ENCODE assay signal across 27 cellular contexts in the genomic region with DNA sequence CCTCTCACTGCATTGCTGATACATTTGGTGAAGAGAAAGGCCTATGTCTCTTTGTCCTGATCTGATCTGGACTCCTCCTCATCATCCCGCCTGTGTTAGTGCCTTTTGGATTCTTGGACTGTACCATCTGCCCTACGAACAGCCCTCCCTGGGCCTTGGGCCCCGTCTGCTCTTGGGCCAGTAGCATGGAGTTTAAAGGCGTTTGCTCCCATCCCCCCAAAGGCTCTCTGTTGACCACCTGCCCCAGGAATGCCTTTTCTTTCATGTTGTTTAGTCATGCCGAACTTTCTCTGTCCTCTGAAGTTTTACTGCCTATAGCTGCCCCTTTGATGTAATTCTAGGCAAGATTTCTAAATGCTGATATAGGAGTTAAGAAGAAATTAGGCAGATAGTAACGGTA. TPM values are rescaled to one million over a fixed set of nuclear protein-coding genes. Genes with fewer than 3 reads are reported as not detected.
A peak's percentile ranks its signal among the peaks of the same experiment; 100 is the strongest.
DNase-seq lines count a peak whose midpoint lies in the region; TF ChIP-seq lines count a peak whose summit lies in the region.
"Had no signal": no experiment of that assay in that cellular context is flagged by ENCODE, and none has a peak within 500 bp of the region (broad histone marks: within the 10 kb centered on the region; RNA-seq: fewer than 3 reads in every experiment).

No MANE protein-coding gene starts in this region.

- H2AFZ ChIP-seq in smooth muscle cell (ENCODE audit: low read depth): peak overlapping the region; percentile 68
- H2AFZ ChIP-seq: GM23248 had no signal

- no peaks in the 10 kb centered on the region for H4K20me1 ChIP-seq in smooth muscle cell (ENCODE audit: low read depth)

- H3K9me3 ChIP-seq in HEK293 (ENCODE audit: control insufficient read depth, insufficient read depth, low read depth, low read length) (no peaks in the 10 kb centered on the region), ectodermal cell (ENCODE audit: control insufficient read depth, low read length) (no peaks in the 10 kb centered on the region), smooth muscle cell (replicated peaks; ENCODE audit: low read depth) (no peaks in the 10 kb centered on the region)
- H3K9me3 ChIP-seq: body of pancreas, MG63, psoas muscle, testis had no signal

- H3F3A ChIP-seq in smooth muscle cell (ENCODE audit: low read depth): peaks cover 23% of the 10 kb centered on the region

- H3K36me3 Mint-ChIP-seq in mesothelial cell of epicardium: no peaks in the 10 kb centered on the region

- peaks cover 46% of the 10 kb centered on the region for H3K4me1 Mint-ChIP-seq in mesothelial cell of epicardium

- H3K79me2 ChIP-seq in smooth muscle cell (ENCODE audit: low read depth): no peaks in the 10 kb centered on the region

- CTCF ChIA-PET in HEK293 (lab: Yijun Ruan, JAX): no interaction called here

- H3K36me3 ChIP-seq in HEK293 (ENCODE audit: control insufficient read depth in 2 of 2, insufficient read depth in 1 of 2, low read length in 2 of 2) (no peaks in the 10 kb centered on the region), ectodermal cell (ENCODE audit: control insufficient read depth, insufficient read depth, low read length) (no peaks in the 10 kb centered on the region), smooth muscle cell (ENCODE audit: low read depth) (no peaks in the 10 kb centered on the region)
- H3K36me3 ChIP-seq: MG63 had no signal

- H3K9ac ChIP-seq in smooth muscle cell (ENCODE audit: low read depth): no peak overlapping the region
- H3K9ac ChIP-seq: GM23248, KMS-11 had no signal

- 43 to 47% methylated on average over 6 of the region's 6 CpGs for WGBS in ectodermal cell, 2 experiments
- WGBS in smooth muscle cell (ENCODE audit: low lambda C conversion rate): 25% methylated on average over 6 of the region's 6 CpGs

- no peak for DNase-seq in mesothelial cell of epicardium (ENCODE audit: low spot score in 2 of 2, unreplicated experiment in 2 of 2)
- DNase-seq in smooth muscle cell (lab: John Stamatoyannopoulos, UW; ENCODE audit: unreplicated experiment): no peak
- DNase-seq in dedifferentiated amniotic fluid mesenchymal stem cell (ENCODE audit: extremely low spot score): no peak
- DNase-seq in NCI-H187 (lab: John Stamatoyannopoulos, UW): no peak
- DNase-seq in mucosa of gallbladder (ENCODE audit: low spot score): no peak
- DNase-seq: activated CD8-positive, alpha-beta memory T cell treated with anti-CD3 and anti-CD28 coated beads, Interleukin-2, amount 10 ng/mL, durations not matched to agents 7 days and 5 days; activated T-cell treated with anti-CD3 and anti-CD28 coated beads, Interleukin-2, amount 50 U/mL, for 4 hours; body of pancreas; CD4-positive, alpha-beta memory T cell; GM23248; left cardiac atrium; mammary epithelial cell; MG63; NCI-H1105 treated with DMSO at 0.1 percent for 48 hours; NCI-H2029; NCI-H2227 treated with DMSO at 0.1 percent for 48 hours; NCI-H526; nucleus accumbens; PC-3; psoas muscle; Right ventricle myocardium superior; stimulated activated naive CD4-positive, alpha-beta T cell treated with Interleukin-2 at 50 U/mL for 16 hours; T-helper 17 cell; testis had no signal

- no peaks in the 10 kb centered on the region for H3K27me3 ChIP-seq in ectodermal cell (ENCODE audit: control insufficient read depth, insufficient read depth, low read length, poor library complexity, severe bottlenecking)
- no peaks in the 10 kb centered on the region for H3K27me3 ChIP-seq in smooth muscle cell (ENCODE audit: low read depth)
- H3K27me3 ChIP-seq: body of pancreas, MG63, testis had no signal

- H3K4me3 ChIP-seq in HEK293 (ENCODE audit: low read depth, low read length) (no peak overlapping the region), ectodermal cell (ENCODE audit: insufficient read depth, low read depth, low read length) (no peak overlapping the region), smooth muscle cell (no peak overlapping the region)
- H3K4me3 ChIP-seq: body of pancreas, GM23248, MG63, psoas muscle, testis had no signal

- H3K27ac Mint-ChIP-seq in mesothelial cell of epicardium: peak overlapping the region; percentile 98
- H3K27ac Mint-ChIP-seq: activated CD8-positive, alpha-beta memory T cell treated with anti-CD3 and anti-CD28 coated beads, Interleukin-2, amount 10 ng/mL, durations not matched to agents 7 days and 5 days; T-helper 17 cell had no signal

- no peaks in the 10 kb centered on the region for H3K27me3 Mint-ChIP-seq in mesothelial cell of epicardium (ENCODE audit: low read depth)
- H3K27me3 Mint-ChIP-seq: activated CD8-positive, alpha-beta memory T cell treated with anti-CD3 and anti-CD28 coated beads, Interleukin-2, amount 10 ng/mL, durations not matched to agents 7 days and 5 days; CD4-positive, alpha-beta memory T cell; T-helper 17 cell had no signal

- H3K4me2 ChIP-seq in smooth muscle cell: peak overlapping the region; percentile 26
- H3K4me2 ChIP-seq: KMS-11 had no signal

- H3K4me1 ChIP-seq in HEK293 (ENCODE audit: control insufficient read depth, insufficient read depth, low read length): no peaks in the 10 kb centered on the region
- peaks cover 62% of the 10 kb centered on the region for H3K4me1 ChIP-seq in ectodermal cell (ENCODE audit: control insufficient read depth, insufficient read depth, low read length)
- H3K4me1 ChIP-seq in smooth muscle cell (ENCODE audit: low read depth): peaks cover 46% of the 10 kb centered on the region

- no peak overlapping the region for H3K27ac ChIP-seq in HEK293 (ENCODE audit: extremely low read depth, low read depth, low read length)
- H3K27ac ChIP-seq in ectodermal cell (ENCODE audit: insufficient read depth, low read depth, low read length, poor library complexity, severe bottlenecking): peak overlapping the region; percentile 52
- H3K27ac ChIP-seq in smooth muscle cell (ENCODE audit: low read depth): no peak overlapping the region
- H3K27ac ChIP-seq: body of pancreas, GM23248, KMS-11, psoas muscle, testis had no signal

- no peak overlapping the region for H3K4me3 Mint-ChIP-seq in mesothelial cell of epicardium
- H3K4me3 Mint-ChIP-seq: activated CD8-positive, alpha-beta memory T cell treated with anti-CD3 and anti-CD28 coated beads, Interleukin-2, amount 10 ng/mL, durations not matched to agents 7 days and 5 days; activated T-cell treated with anti-CD3 and anti-CD28 coated beads, Interleukin-2, amount 50 U/mL, for 4 hours; CD4-positive, alpha-beta memory T cell; T-helper 17 cell had no signal

- TF ChIP-seq CTCF in HEK293 (tag by site-specific recombination; IDR thresholded peaks at IDR 0.05): no peak
- TF ChIP-seq CTCF in mesothelial cell of epicardium (IDR thresholded peaks at IDR 0.05; ENCODE audit: unreplicated experiment): no peak
- no peak for TF ChIP-seq CTCF in smooth muscle cell (IDR thresholded peaks at IDR 0.05; ENCODE audit: borderline replicate concordance, insufficient read depth, poor library complexity, severe bottlenecking)

- POLR2A ChIA-PET in HEK293 (lab: Yijun Ruan, JAX): no interaction called here

- H3K9me3 Mint-ChIP-seq in mesothelial cell of epicardium: no peaks in the 10 kb centered on the region
- H3K9me3 Mint-ChIP-seq: activated T-cell treated with anti-CD3 and anti-CD28 coated beads, Interleukin-2, amount 50 U/mL, for 4 hours had no signal

TF ChIP-seq in HEK293, 187 proteins besides CTCF, POLR2A, EP300 and RAD21:
- TF ChIP-seq, protein P1, sequence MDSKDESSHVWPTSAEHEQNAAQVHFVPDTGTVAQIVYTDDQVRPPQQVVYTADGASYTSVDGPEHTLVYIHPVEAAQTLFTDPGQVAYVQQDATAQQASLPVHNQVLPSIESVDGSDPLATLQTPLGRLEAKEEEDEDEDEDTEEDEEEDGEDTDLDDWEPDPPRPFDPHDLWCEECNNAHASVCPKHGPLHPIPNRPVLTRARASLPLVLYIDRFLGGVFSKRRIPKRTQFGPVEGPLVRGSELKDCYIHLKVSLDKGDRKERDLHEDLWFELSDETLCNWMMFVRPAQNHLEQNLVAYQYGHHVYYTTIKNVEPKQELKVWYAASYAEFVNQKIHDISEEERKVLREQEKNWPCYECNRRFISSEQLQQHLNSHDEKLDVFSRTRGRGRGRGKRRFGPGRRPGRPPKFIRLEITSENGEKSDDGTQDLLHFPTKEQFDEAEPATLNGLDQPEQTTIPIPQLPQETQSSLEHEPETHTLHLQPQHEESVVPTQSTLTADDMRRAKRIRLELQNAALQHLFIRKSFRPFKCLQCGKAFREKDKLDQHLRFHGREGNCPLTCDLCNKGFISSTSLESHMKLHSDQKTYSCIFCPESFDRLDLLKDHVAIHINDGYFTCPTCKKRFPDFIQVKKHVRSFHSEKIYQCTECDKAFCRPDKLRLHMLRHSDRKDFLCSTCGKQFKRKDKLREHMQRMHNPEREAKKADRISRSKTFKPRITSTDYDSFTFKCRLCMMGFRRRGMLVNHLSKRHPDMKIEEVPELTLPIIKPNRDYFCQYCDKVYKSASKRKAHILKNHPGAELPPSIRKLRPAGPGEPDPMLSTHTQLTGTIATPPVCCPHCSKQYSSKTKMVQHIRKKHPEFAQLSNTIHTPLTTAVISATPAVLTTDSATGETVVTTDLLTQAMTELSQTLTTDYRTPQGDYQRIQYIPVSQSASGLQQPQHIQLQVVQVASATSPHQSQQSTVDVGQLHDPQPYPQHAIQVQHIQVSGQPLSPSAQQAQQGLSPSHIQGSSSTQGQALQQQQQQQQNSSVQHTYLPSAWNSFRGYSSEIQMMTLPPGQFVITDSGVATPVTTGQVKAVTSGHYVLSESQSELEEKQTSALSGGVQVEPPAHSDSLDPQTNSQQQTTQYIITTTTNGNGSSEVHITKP (tag by site-specific recombination; IDR thresholded peaks at IDR 0.05): peak; percentile 60; the same call in 1 of the 2 replicates
- TF ChIP-seq ZNF16 (tag by site-specific recombination; IDR thresholded peaks at IDR 0.05; ENCODE audit: low read depth) (no peak), TCF7L2 (IDR thresholded peaks at IDR 0.05; ENCODE audit: borderline replicate concordance, low read depth, low read length) (peak; percentile 57; the same call in 1 of the 2 replicates)

RNA-seq across cellular contexts. Expression of a gene that starts 30.9 kb away (rescaled TPM):
- 23.0 TPM for polyA plus RNA-seq in ectodermal cell (2013, experiment 1 of 4)
- 27.0 TPM for polyA plus RNA-seq in ectodermal cell (2013, experiment 2 of 4)
- polyA plus RNA-seq in ectodermal cell (2013, experiment 3 of 4): 15.2 TPM
- polyA plus RNA-seq in ectodermal cell (2013, experiment 4 of 4): 16.7 TPM
- total RNA-seq in mesothelial cell of epicardium (37.9 to 42.7 TPM (median 39.6 TPM) in 3 replicates), smooth muscle cell (26.4 and 28.2 TPM in 2 replicates), mucosa of gallbladder (22.5 TPM)
- 32.1 and 44.8 TPM in 2 replicates for polyA plus RNA-seq in smooth muscle cell
